ENCODE assay signal across 23 cellular contexts in genomic region chr7:90349305-90349704, GRCh38. TPM values are rescaled to one million over a fixed set of nuclear protein-coding genes. Genes with fewer than 3 reads are reported as not detected.
DNase-seq lines count a peak whose midpoint lies in the region; ATAC-seq and TF ChIP-seq lines count a peak whose summit lies in the region.
"Had no signal": no experiment of that assay in that cellular context is flagged by ENCODE, and none has a peak within 500 bp of the region (broad histone marks: within the 10 kb centered on the region; RNA-seq: fewer than 3 reads in every experiment).

No MANE protein-coding gene starts in this region.

- no peak overlapping the region for H3K9ac ChIP-seq in endodermal cell (ENCODE audit: extremely low read depth, low read length, poor library complexity, severe bottlenecking)

- no peaks in the 10 kb centered on the region for H3K9me3 Mint-ChIP-seq in activated T-cell treated with anti-CD3 and anti-CD28 coated beads, Interleukin-2, amount 50 U/mL, for 72 hours
- H3K9me3 Mint-ChIP-seq in activated T-cell treated with anti-CD3 and anti-CD28 coated beads, Interleukin-2, amount 50 U/mL, for 4 hours = no peaks in the 10 kb centered on the region
- H3K9me3 Mint-ChIP-seq in endodermal cell = no peaks in the 10 kb centered on the region
- no peaks in the 10 kb centered on the region for H3K9me3 Mint-ChIP-seq in neural crest cell
- H3K9me3 Mint-ChIP-seq: HFFc6 had no signal

- 62 to 89% methylated on average over 2 to 4 of the region's 4 CpGs for WGBS in endodermal cell (ENCODE audit: insufficient coverage in 1 of 2, insufficient read length in 1 of 2), 2 experiments

- H3K4me3 ChIP-seq in endodermal cell (ENCODE audit: low read length) = peak overlapping the region; percentile 58

- H3K27ac Mint-ChIP-seq in activated T-cell treated with anti-CD3 and anti-CD28 coated beads, Interleukin-2, amount 50 U/mL, for 72 hours = peak overlapping the region; percentile 17
- peak overlapping the region; percentile 71 for H3K27ac Mint-ChIP-seq in endodermal cell
- H3K27ac Mint-ChIP-seq in neural crest cell (ENCODE audit: unreplicated experiment) = no peak overlapping the region
- H3K27ac Mint-ChIP-seq: HFFc6 had no signal

- H3K4me3 Mint-ChIP-seq in activated T-cell treated with anti-CD3 and anti-CD28 coated beads, Interleukin-2, amount 50 U/mL, for 72 hours = no peak overlapping the region
- no peak overlapping the region for H3K4me3 Mint-ChIP-seq in activated T-cell treated with anti-CD3 and anti-CD28 coated beads, Interleukin-2, amount 50 U/mL, for 4 hours
- H3K4me3 Mint-ChIP-seq in endodermal cell (no peak overlapping the region), neural crest cell (peak overlapping the region; percentile 54)
- H3K4me3 Mint-ChIP-seq: HFFc6 had no signal

- no peaks in the 10 kb centered on the region for H3K27me3 Mint-ChIP-seq in activated T-cell treated with anti-CD3 and anti-CD28 coated beads, Interleukin-2, amount 50 U/mL, for 72 hours (ENCODE audit: low read depth)
- H3K27me3 Mint-ChIP-seq in activated T-cell treated with anti-CD3 and anti-CD28 coated beads, Interleukin-2, amount 50 U/mL, for 4 hours (ENCODE audit: low read depth) = no peaks in the 10 kb centered on the region
- H3K27me3 Mint-ChIP-seq in endodermal cell (ENCODE audit: insufficient read depth) = no peaks in the 10 kb centered on the region
- no peaks in the 10 kb centered on the region for H3K27me3 Mint-ChIP-seq in neural crest cell (ENCODE audit: low read depth)

- H3K9me3 ChIP-seq in endodermal cell (ENCODE audit: control insufficient read depth, low read length) = peaks cover 7% of the 10 kb centered on the region

- H3K4me1 Mint-ChIP-seq in activated T-cell treated with anti-CD3 and anti-CD28 coated beads, Interleukin-2, amount 50 U/mL, for 72 hours (ENCODE audit: low read depth) = peaks cover 36% of the 10 kb centered on the region
- peaks cover 52% of the 10 kb centered on the region for H3K4me1 Mint-ChIP-seq in activated T-cell treated with anti-CD3 and anti-CD28 coated beads, Interleukin-2, amount 50 U/mL, for 4 hours (ENCODE audit: low read depth)
- H3K4me1 Mint-ChIP-seq in endodermal cell (peaks cover 13% of the 10 kb centered on the region), neural crest cell (peaks cover 35% of the 10 kb centered on the region)

- no peaks in the 10 kb centered on the region for H3K27me3 ChIP-seq in endodermal cell (ENCODE audit: control insufficient read depth, insufficient read depth, low read length, poor library complexity, severe bottlenecking)

- peaks cover 10 to 29% of the 10 kb centered on the region in 2 donors for H3K36me3 Mint-ChIP-seq in activated T-cell treated with anti-CD3 and anti-CD28 coated beads, Interleukin-2, amount 50 U/mL, for 72 hours (ENCODE audit: insufficient read depth in 2 of 2)
- peaks cover 21% of the 10 kb centered on the region for H3K36me3 Mint-ChIP-seq in activated T-cell treated with anti-CD3 and anti-CD28 coated beads, Interleukin-2, amount 50 U/mL, for 4 hours (ENCODE audit: insufficient read depth)
- peaks cover 6% of the 10 kb centered on the region for H3K36me3 Mint-ChIP-seq in endodermal cell (ENCODE audit: low read depth)
- H3K36me3 Mint-ChIP-seq in neural crest cell (ENCODE audit: low read depth) = peaks cover 2% of the 10 kb centered on the region

- TF ChIP-seq CTCF in endodermal cell (conservative IDR thresholded peaks at IDR 0.05) (no peak), neural crest cell (conservative IDR thresholded peaks at IDR 0.05) (no peak)

- no peak for DNase-seq in activated T-cell treated with anti-CD3 and anti-CD28 coated beads, Interleukin-2, amount 50 U/mL, for 72 hours
- no peak for DNase-seq in activated T-cell treated with anti-CD3 and anti-CD28 coated beads, Interleukin-2, amount 50 U/mL, for 4 hours
- peak; percentile 6 for DNase-seq in ELF-1 (ENCODE audit: low read depth, low spot score)
- DNase-seq in endodermal cell = no peak
- no peak for DNase-seq in neural crest cell (ENCODE audit: low read depth, low spot score)
- no peak for DNase-seq in UCSD-AML1 (lab: John Stamatoyannopoulos, UW; ENCODE audit: unreplicated experiment)
- DNase-seq: DMS79 treated with DMSO at 0.1 percent for 48 hours; H7; HFFc6; IMR-90; Kasumi-1; MM.1S; NCI-H1092; NCI-H146; NCI-H2081 treated with DMSO at 0.1 percent for 48 hours; NK-92 treated with Interleukin-12 subunit alpha and Interleukin-12 subunit beta, amount 100 ng/mL, for 24 hours; Right ventricle myocardium superior had no signal

- H3K36me3 ChIP-seq in endodermal cell (ENCODE audit: control insufficient read depth, insufficient read depth, low read length) = peaks cover 14% of the 10 kb centered on the region

- H3K27ac ChIP-seq in endodermal cell (ENCODE audit: low read depth, low read length) = no peak overlapping the region

- H3K4me1 ChIP-seq in endodermal cell (ENCODE audit: control insufficient read depth, insufficient read depth, low read length) = no peaks in the 10 kb centered on the region

- ATAC-seq in activated T-cell treated with anti-CD3 and anti-CD28 coated beads, Interleukin-2, amount 50 U/mL, for 72 hours (replicated peaks in 1 of 2) = no peak
- no peak for ATAC-seq in activated T-cell treated with anti-CD3 and anti-CD28 coated beads, Interleukin-2, amount 50 U/mL, for 4 hours
- no peak for ATAC-seq in GM18858 (IDR thresholded peaks at IDR 0.05; ENCODE audit: unreplicated experiment)
- ATAC-seq in GM21367 (IDR thresholded peaks at IDR 0.05; ENCODE audit: unreplicated experiment) = no peak

RNA-seq across cellular contexts. Expression of gene GTPBP10, which starts 2.8 kb away (rescaled TPM):
- 10 to 100 TPM; 47.6 to 71.1 TPM for total RNA-seq in activated T-cell treated with anti-CD3 and anti-CD28 coated beads, Interleukin-2, amount 50 U/mL, for 72 hours
- total RNA-seq in activated T-cell treated with anti-CD3 and anti-CD28 coated beads, Interleukin-2, amount 50 U/mL, for 4 hours = 10 to 100 TPM; 39.9 to 43.1 (median 42.4) TPM
- 10 to 100 TPM; 24.5 to 26.3 TPM for total RNA-seq in endodermal cell
- 15.7 TPM for polyA plus RNA-seq in endodermal cell (2013, experiment 1 of 2)
- polyA plus RNA-seq in endodermal cell (2013, experiment 2 of 2) = 20.6 TPM
- total RNA-seq in neural crest cell = 20.4 and 21.6 TPM in 2 replicates

RNA-seq across cellular contexts. Expression of gene FAM237B, which starts 28.2 kb away (rescaled TPM):
- total RNA-seq in activated T-cell treated with anti-CD3 and anti-CD28 coated beads, Interleukin-2, amount 50 U/mL, for 72 hours = not detected
- total RNA-seq in activated T-cell treated with anti-CD3 and anti-CD28 coated beads, Interleukin-2, amount 50 U/mL, for 4 hours = not detected
- total RNA-seq in endodermal cell (not detected), neural crest cell (not detected in 2 replicates)
- not detected for polyA plus RNA-seq in endodermal cell (2013, experiment 1 of 2)
- not detected for polyA plus RNA-seq in endodermal cell (2013, experiment 2 of 2)
- total RNA-seq: G401, H7, HFFc6, HT1080, IMR-90, NCI-H460, Right ventricle myocardium superior had no signal
- polyA plus RNA-seq: BJ, IMR-90 had no signal

RNA-seq across cellular contexts. Expression of gene CLDN12, which starts 54.0 kb away (rescaled TPM):
- total RNA-seq in activated T-cell treated with anti-CD3 and anti-CD28 coated beads, Interleukin-2, amount 50 U/mL, for 72 hours = 10 to 100 TPM in 1 of 2 donors, 1 to 10 TPM in 1; 5.5 to 11.2 TPM
- total RNA-seq in activated T-cell treated with anti-CD3 and anti-CD28 coated beads, Interleukin-2, amount 50 U/mL, for 4 hours = 1 to 10 TPM; 1.1 to 2.3 (median 1.6) TPM
- total RNA-seq in endodermal cell (10 to 100 TPM; 50.3 to 51.6 TPM), neural crest cell (41.0 and 41.1 TPM in 2 replicates)
- polyA plus RNA-seq in endodermal cell (2013, experiment 1 of 2) = 40.1 TPM
- polyA plus RNA-seq in endodermal cell (2013, experiment 2 of 2) = 37.2 TPM
